ENCODE assay signal across 1 cellular context in genomic region chr15:31452595-31453557, GRCh38.
TF ChIP-seq lines count a peak whose summit lies in the region.

No MANE protein-coding gene starts in this region.

TF ChIP-seq in GM23338, 12 proteins besides CTCF, POLR2A, EP300 and RAD21 (continued from another document):
- TF ChIP-seq, protein P1, sequence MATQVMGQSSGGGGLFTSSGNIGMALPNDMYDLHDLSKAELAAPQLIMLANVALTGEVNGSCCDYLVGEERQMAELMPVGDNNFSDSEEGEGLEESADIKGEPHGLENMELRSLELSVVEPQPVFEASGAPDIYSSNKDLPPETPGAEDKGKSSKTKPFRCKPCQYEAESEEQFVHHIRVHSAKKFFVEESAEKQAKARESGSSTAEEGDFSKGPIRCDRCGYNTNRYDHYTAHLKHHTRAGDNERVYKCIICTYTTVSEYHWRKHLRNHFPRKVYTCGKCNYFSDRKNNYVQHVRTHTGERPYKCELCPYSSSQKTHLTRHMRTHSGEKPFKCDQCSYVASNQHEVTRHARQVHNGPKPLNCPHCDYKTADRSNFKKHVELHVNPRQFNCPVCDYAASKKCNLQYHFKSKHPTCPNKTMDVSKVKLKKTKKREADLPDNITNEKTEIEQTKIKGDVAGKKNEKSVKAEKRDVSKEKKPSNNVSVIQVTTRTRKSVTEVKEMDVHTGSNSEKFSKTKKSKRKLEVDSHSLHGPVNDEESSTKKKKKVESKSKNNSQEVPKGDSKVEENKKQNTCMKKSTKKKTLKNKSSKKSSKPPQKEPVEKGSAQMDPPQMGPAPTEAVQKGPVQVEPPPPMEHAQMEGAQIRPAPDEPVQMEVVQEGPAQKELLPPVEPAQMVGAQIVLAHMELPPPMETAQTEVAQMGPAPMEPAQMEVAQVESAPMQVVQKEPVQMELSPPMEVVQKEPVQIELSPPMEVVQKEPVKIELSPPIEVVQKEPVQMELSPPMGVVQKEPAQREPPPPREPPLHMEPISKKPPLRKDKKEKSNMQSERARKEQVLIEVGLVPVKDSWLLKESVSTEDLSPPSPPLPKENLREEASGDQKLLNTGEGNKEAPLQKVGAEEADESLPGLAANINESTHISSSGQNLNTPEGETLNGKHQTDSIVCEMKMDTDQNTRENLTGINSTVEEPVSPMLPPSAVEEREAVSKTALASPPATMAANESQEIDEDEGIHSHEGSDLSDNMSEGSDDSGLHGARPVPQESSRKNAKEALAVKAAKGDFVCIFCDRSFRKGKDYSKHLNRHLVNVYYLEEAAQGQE (IDR thresholded peaks at IDR 0.05; ENCODE audit: unreplicated experiment): no peak
- TF ChIP-seq JUNB (IDR thresholded peaks at IDR 0.05; ENCODE audit: unreplicated experiment) (no peak), ZNF462 (CRISPR knock-in tag; IDR thresholded peaks at IDR 0.05) (no peak), STAT1 (IDR thresholded peaks at IDR 0.05; ENCODE audit: unreplicated experiment) (no peak), ZNF331 (CRISPR knock-in tag; IDR thresholded peaks at IDR 0.05; ENCODE audit: low read depth) (no peak), EZH2 (IDR thresholded peaks at IDR 0.05; ENCODE audit: low read depth, unreplicated experiment) (no peak), ETS1 (IDR thresholded peaks at IDR 0.05) (no peak), NANOG (IDR thresholded peaks at IDR 0.05; ENCODE audit: borderline replicate concordance) (no peak), EZH2phosphoT487 (IDR thresholded peaks at IDR 0.05; ENCODE audit: unreplicated experiment) (no peak)
TF ChIP-seq in GM23338: peak in this region for 0.
